ENCODE assay signal across 8 cellular contexts in genomic region chr17:77882481-77883212, GRCh38.
DNase-seq lines count a peak whose midpoint lies in the region; ATAC-seq and TF ChIP-seq lines count a peak whose summit lies in the region.

No MANE protein-coding gene starts in this region.

- no peaks in the 10 kb centered on the region for H3K9me2 ChIP-seq in MM.1S (replicated peaks; ENCODE audit: insufficient read depth, low read length)

- H3K9ac ChIP-seq in MM.1S (ENCODE audit: low read length) (no peak overlapping the region), rectal smooth muscle tissue (ENCODE audit: low read length) (no peak overlapping the region)

- CTCF ChIA-PET in CD8-positive, alpha-beta memory T cell (lab: Charles Lee), result interaction anchor here (0.9 to 2.5 kb wide), 4 partner anchors 13 to 482 kb away, joined by 3 to 15 read pairs (median 6); partner anchors contain the start of gene TNRC6C

- peaks cover 0 to 2% (median 0%) of the 10 kb centered on the region in 3 donors for H3K36me3 Mint-ChIP-seq in CD8-positive, alpha-beta memory T cell

- TF ChIP-seq CTCF in MM.1S (IDR thresholded peaks at IDR 0.05; ENCODE audit: low read length) (no peak), esophagus squamous epithelium (IDR thresholded peaks at IDR 0.05) (no peak)

- H3K36me3 ChIP-seq in CD8-positive, alpha-beta memory T cell (ENCODE audit: insufficient read depth, low read length), result no peaks in the 10 kb centered on the region
- H3K36me3 ChIP-seq in MM.1S (replicated peaks; ENCODE audit: insufficient read depth, low read length) (no peaks in the 10 kb centered on the region), esophagus squamous epithelium (no peaks in the 10 kb centered on the region), rectal smooth muscle tissue (ENCODE audit: control insufficient read depth, insufficient read depth, low read length) (no peaks in the 10 kb centered on the region), aorta (ENCODE audit: control insufficient read depth in 1 of 2, insufficient read depth in 2 of 2, low read length in 1 of 2) (no peaks in the 10 kb centered on the region)

- peaks cover 77 to 95% (median 89%) of the 10 kb centered on the region in 3 donors for H3K4me1 Mint-ChIP-seq in CD8-positive, alpha-beta memory T cell

- no peaks in the 10 kb centered on the region for H3K27me3 ChIP-seq in CD8-positive, alpha-beta memory T cell (ENCODE audit: insufficient read depth, low read length, poor library complexity, severe bottlenecking)
- H3K27me3 ChIP-seq in MM.1S (replicated peaks; ENCODE audit: insufficient read depth, low read length), result peaks cover 83% of the 10 kb centered on the region
- peaks cover 0 to 66% (median 0%) of the 10 kb centered on the region in 4 donors for H3K27me3 ChIP-seq in esophagus squamous epithelium
- H3K27me3 ChIP-seq in rectal smooth muscle tissue (ENCODE audit: control insufficient read depth, insufficient read depth, low read length), result peaks cover 11% of the 10 kb centered on the region
- H3K27me3 ChIP-seq in aorta (ENCODE audit: control insufficient read depth in 1 of 2, insufficient read depth in 2 of 2, low read length in 1 of 2), result no peaks in the 10 kb centered on the region

- H2AFZ ChIP-seq in MM.1S (ENCODE audit: low read length), result no peak overlapping the region

- H3K4me2 ChIP-seq in MM.1S (ENCODE audit: low read depth, low read length), result peak overlapping the region; percentile 37; the same call in 1 of the 2 replicates

- peaks cover 8% of the 10 kb centered on the region; the same call in 1 of the 2 replicates for H3F3A ChIP-seq in MM.1S (ENCODE audit: insufficient read depth, low read length)

- peaks cover 0 to 2% of the 10 kb centered on the region in 2 donors for H3K27me3 Mint-ChIP-seq in CD8-positive, alpha-beta memory T cell

- POLR2A ChIA-PET in CD8-positive, alpha-beta memory T cell (lab: Charles Lee), result interaction anchor here (0.5 to 3.4 kb wide), 5 partner anchors 39 to 859 kb away, joined by 3 to 68 read pairs (median 3); partner anchors contain the start of gene TNRC6C

- WGBS in esophagus squamous epithelium, 2 donors, result 30 to 37% methylated on average over 8 to 10 of the region's 12 CpGs
- WGBS in aorta, 2 donors, result 25 to 29% methylated on average over 12 of the region's 12 CpGs

- H3K4me3 Mint-ChIP-seq in CD8-positive, alpha-beta memory T cell, result peak overlapping the region; percentile 84 to 94 (median 90)

- no peaks in the 10 kb centered on the region for H3K9me3 ChIP-seq in CD8-positive, alpha-beta memory T cell (ENCODE audit: low read length)
- no peaks in the 10 kb centered on the region for H3K9me3 ChIP-seq in MM.1S (replicated peaks; ENCODE audit: insufficient read depth, low read length)
- no peaks in the 10 kb centered on the region for H3K9me3 ChIP-seq in esophagus squamous epithelium
- H3K9me3 ChIP-seq in aorta (ENCODE audit: control insufficient read depth, low read length), result no peaks in the 10 kb centered on the region

- intact Hi-C loops in esophagus squamous epithelium (cut with DNase I) (no loop called here), aorta (cut with DNase I) (no loop called here)

- peak; percentile 84 to 95 (median 90) for DNase-seq in CD8-positive, alpha-beta memory T cell
- DNase-seq in MM.1S (no peak), esophagus squamous epithelium (lab: John Stamatoyannopoulos, UW) (no peak), aorta (peak; percentile 84 to 87), NCI-H345 treated with DMSO at 0.1 percent for 48 hours (lab: John Stamatoyannopoulos, UW; ENCODE audit: unreplicated experiment) (no peak)
- DNase-seq in activated CD8-positive, alpha-beta memory T cell treated with anti-CD3 and anti-CD28 coated beads, Interleukin-2, amount 50 U/mL, for 4 hours, result peak; percentile 71

- no peaks in the 10 kb centered on the region for H3K9me3 Mint-ChIP-seq in CD8-positive, alpha-beta memory T cell

- peak overlapping the region; percentile 88 for H3K27ac ChIP-seq in CD8-positive, alpha-beta memory T cell (ENCODE audit: low read depth, low read length)
- H3K27ac ChIP-seq in MM.1S (ENCODE audit: low read length), result no peak overlapping the region
- peak overlapping the region in 3 of 4 donors; percentile 20 to 70 (median 68) for H3K27ac ChIP-seq in esophagus squamous epithelium
- no peak overlapping the region for H3K27ac ChIP-seq in rectal smooth muscle tissue (ENCODE audit: low read depth, low read length)
- no peak overlapping the region for H3K27ac ChIP-seq in aorta (ENCODE audit: low read depth in 1 of 2, low read length in 2 of 2)

- peak; percentile 60 for ATAC-seq in aorta (ENCODE audit: low FRiP score)
- ATAC-seq in GM18858 (IDR thresholded peaks at IDR 0.05; ENCODE audit: unreplicated experiment), result no peak

- H3K4me1 ChIP-seq in CD8-positive, alpha-beta memory T cell (ENCODE audit: insufficient read depth, low read length), result peaks cover 88% of the 10 kb centered on the region
- H3K4me1 ChIP-seq in MM.1S (ENCODE audit: low read length) (peaks cover 24% of the 10 kb centered on the region), esophagus squamous epithelium (peaks cover 22 to 48% (median 32%) of the 10 kb centered on the region in 3 donors), rectal smooth muscle tissue (ENCODE audit: control insufficient read depth, insufficient read depth, low read length) (peaks cover under 1% of the 10 kb centered on the region), aorta (ENCODE audit: control insufficient read depth in 1 of 2, insufficient read depth in 2 of 2, low read length in 2 of 2) (no peaks in the 10 kb centered on the region)

- H3K4me3 ChIP-seq in CD8-positive, alpha-beta memory T cell (ENCODE audit: low read length), result peak overlapping the region; percentile 70
- no peak overlapping the region for H3K4me3 ChIP-seq in MM.1S (ENCODE audit: low read length)
- peak overlapping the region in 1 of 4 donors; percentile 19 for H3K4me3 ChIP-seq in esophagus squamous epithelium
- H3K4me3 ChIP-seq in rectal smooth muscle tissue (ENCODE audit: low read length), result peak overlapping the region; percentile 9
- H3K4me3 ChIP-seq in aorta (ENCODE audit: low read length in 2 of 2), result no peak overlapping the region

- no peak for TF ChIP-seq POLR2A in esophagus squamous epithelium (IDR thresholded peaks at IDR 0.05)

- peak overlapping the region; percentile 98 to 100 (median 99) for H3K27ac Mint-ChIP-seq in CD8-positive, alpha-beta memory T cell

- H4K20me1 ChIP-seq in MM.1S (ENCODE audit: insufficient read depth, low read length), result 0 out of 2 replicates have a peak, but pooled peaks cover 6% of the 10 kb centered on the region

- H3K79me2 ChIP-seq in MM.1S (ENCODE audit: low read length), result no peaks in the 10 kb centered on the region

Comparison
In these comparisons a context has a peak if more than half of its experiments do, and no peak if none do; other contexts are left out.
1. DNase-seq: peak in CD8-positive, alpha-beta memory T cell (5 of 5), activated CD8-positive, alpha-beta memory T cell treated with anti-CD3 and anti-CD28 coated beads, Interleukin-2, amount 50 U/mL, for 4 hours (single experiment) and aorta (2 of 2); none in MM.1S (single experiment), esophagus squamous epithelium (single experiment) and NCI-H345 treated with DMSO at 0.1 percent for 48 hours (single experiment).
2. H3K27ac ChIP-seq: peak in CD8-positive, alpha-beta memory T cell (single experiment) and esophagus squamous epithelium (3 of 4); none in MM.1S (single experiment), rectal smooth muscle tissue (single experiment) and aorta (0 of 2).
3. H3K4me3 ChIP-seq: peak in CD8-positive, alpha-beta memory T cell (single experiment) and rectal smooth muscle tissue (single experiment); none in MM.1S (single experiment) and aorta (0 of 2).